Comparison of ENCODE assay signal across 8 cellular contexts in the genomic region with DNA sequence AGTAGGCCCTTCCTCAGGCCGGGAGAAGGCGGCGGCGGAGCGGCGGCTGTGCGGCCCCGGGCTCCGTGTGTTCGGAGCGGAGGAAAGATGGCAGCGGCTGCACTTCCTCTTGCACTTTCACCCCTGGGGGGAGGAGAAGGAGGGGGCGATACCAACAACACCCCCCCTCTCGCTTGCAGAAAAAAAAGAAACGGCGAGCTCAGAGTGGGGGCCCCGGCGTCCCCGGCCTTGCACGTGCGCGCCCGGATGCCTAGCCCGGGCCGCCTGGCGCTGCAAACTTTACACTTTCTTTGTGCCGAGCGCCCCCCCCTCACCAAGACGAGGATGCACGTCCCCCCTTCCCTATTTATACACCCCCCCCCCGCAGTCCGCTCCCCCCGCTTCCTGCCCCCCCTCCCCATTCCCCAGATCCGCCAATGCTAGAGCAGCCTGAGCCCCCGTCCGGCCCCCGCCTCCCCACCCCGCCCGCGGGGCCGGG. TPM values are rescaled to one million over a fixed set of nuclear protein-coding genes. Genes with fewer than 3 reads are reported as not detected.
A peak's percentile ranks its signal among the peaks of the same experiment; 100 is the strongest.
DNase-seq lines count a peak whose midpoint lies in the region; ATAC-seq and TF ChIP-seq lines count a peak whose summit lies in the region.

A gene with protein sequence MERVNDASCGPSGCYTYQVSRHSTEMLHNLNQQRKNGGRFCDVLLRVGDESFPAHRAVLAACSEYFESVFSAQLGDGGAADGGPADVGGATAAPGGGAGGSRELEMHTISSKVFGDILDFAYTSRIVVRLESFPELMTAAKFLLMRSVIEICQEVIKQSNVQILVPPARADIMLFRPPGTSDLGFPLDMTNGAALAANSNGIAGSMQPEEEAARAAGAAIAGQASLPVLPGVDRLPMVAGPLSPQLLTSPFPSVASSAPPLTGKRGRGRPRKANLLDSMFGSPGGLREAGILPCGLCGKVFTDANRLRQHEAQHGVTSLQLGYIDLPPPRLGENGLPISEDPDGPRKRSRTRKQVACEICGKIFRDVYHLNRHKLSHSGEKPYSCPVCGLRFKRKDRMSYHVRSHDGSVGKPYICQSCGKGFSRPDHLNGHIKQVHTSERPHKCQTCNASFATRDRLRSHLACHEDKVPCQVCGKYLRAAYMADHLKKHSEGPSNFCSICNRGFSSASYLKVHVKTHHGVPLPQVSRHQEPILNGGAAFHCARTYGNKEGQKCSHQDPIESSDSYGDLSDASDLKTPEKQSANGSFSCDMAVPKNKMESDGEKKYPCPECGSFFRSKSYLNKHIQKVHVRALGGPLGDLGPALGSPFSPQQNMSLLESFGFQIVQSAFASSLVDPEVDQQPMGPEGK (minus strand): TSS at position 92 of the 478 bp plus-strand sequence. CDS start 744 bp downstream, outside the sequence.

- peak within 1 kb of the TSS; percentile 99 for H4K12ac ChIP-seq in trophoblast cell (ENCODE audit: low read depth, low read length)

- H2AK5ac ChIP-seq in trophoblast cell (ENCODE audit: low read length) = peak within 1 kb of the TSS; percentile 80

- peaks cover 41% of the 10 kb centered on the region for H3K4me1 Mint-ChIP-seq in activated naive CD8-positive, alpha-beta T cell treated with anti-CD3 and anti-CD28 coated beads, Interleukin-2, amount 10 ng/mL, durations not matched to agents 7 days and 5 days
- peaks cover 43% of the 10 kb centered on the region for H3K4me1 Mint-ChIP-seq in type B pancreatic cell (ENCODE audit: unreplicated experiment)

- peak within 1 kb of the TSS; percentile 91 for H3K4ac ChIP-seq in trophoblast cell (ENCODE audit: low read depth, low read length)

- H3K79me1 ChIP-seq in trophoblast cell (ENCODE audit: low read length) = peaks cover 39% of the 10 kb centered on the region

- H3K23ac ChIP-seq in trophoblast cell (ENCODE audit: low read length) = peak within 1 kb of the TSS; percentile 17

- H3K18ac ChIP-seq in trophoblast cell (ENCODE audit: low read length) = peak within 1 kb of the TSS; percentile 95

- H3K4me1 ChIP-seq in SJSA1 (replicated peaks) (peaks cover 39% of the 10 kb centered on the region), cardiac muscle cell (ENCODE audit: low read depth) (peaks cover 22% of the 10 kb centered on the region), trophoblast cell (ENCODE audit: control insufficient read depth in 1 of 2, insufficient read depth in 2 of 2, low read length in 2 of 2) (peaks cover 27 to 37% of the 10 kb centered on the region in 2 experiments)

- H3K27ac ChIP-seq in SJSA1 (peak within 1 kb of the TSS; percentile 57), cardiac muscle cell (peak within 1 kb of the TSS; percentile 82), trophoblast cell (ENCODE audit: low read depth, low read length) (peak within 1 kb of the TSS; percentile 98)

- no peaks in the 10 kb centered on the region for H3K9me3 ChIP-seq in SJSA1 (replicated peaks)
- no peaks in the 10 kb centered on the region for H3K9me3 ChIP-seq in cardiac muscle cell (ENCODE audit: low read depth)
- no peaks in the 10 kb centered on the region for H3K9me3 ChIP-seq in trophoblast cell (ENCODE audit: insufficient read depth, low read depth, low read length)

- no CpG with 5 or more reads among the region's 41 CpGs for WGBS in trophoblast cell (ENCODE audit: extremely low coverage, insufficient coverage, insufficient read length)

- H3K36me3 ChIP-seq in SJSA1 (peaks cover 38% of the 10 kb centered on the region), cardiac muscle cell (peaks cover 1% of the 10 kb centered on the region), trophoblast cell (ENCODE audit: control insufficient read depth in 1 of 2, insufficient read depth in 2 of 2, low read length in 2 of 2) (peaks cover 25 to 28% of the 10 kb centered on the region in 2 experiments)

- peak within 1 kb of the TSS; percentile 95 for H2BK120ac ChIP-seq in trophoblast cell (ENCODE audit: insufficient read depth, low read length, poor library complexity)

- H3K9ac ChIP-seq in trophoblast cell (ENCODE audit: low read length) = peak within 1 kb of the TSS; percentile 96

- peak; percentile 12 for ATAC-seq in GM19452 (IDR thresholded peaks at IDR 0.05; ENCODE audit: unreplicated experiment)
- peak; percentile 52 for ATAC-seq in activated naive CD8-positive, alpha-beta T cell treated with anti-CD3 and anti-CD28 coated beads, Interleukin-2, amount 10 ng/mL, durations not matched to agents 7 days and 5 days (ENCODE audit: low read depth)

- H3K4me2 ChIP-seq in trophoblast cell (ENCODE audit: low read length) = peak within 1 kb of the TSS; percentile 95

- peaks cover 14% of the 10 kb centered on the region for H3K36me3 Mint-ChIP-seq in activated naive CD8-positive, alpha-beta T cell treated with anti-CD3 and anti-CD28 coated beads, Interleukin-2, amount 10 ng/mL, durations not matched to agents 7 days and 5 days
- H3K36me3 Mint-ChIP-seq in type B pancreatic cell = peaks cover 11% of the 10 kb centered on the region

- H2AFZ ChIP-seq in trophoblast cell (ENCODE audit: insufficient read depth, low read length, poor library complexity) = peak within 1 kb of the TSS; percentile 92

- no peaks in the 10 kb centered on the region for H3K27me3 Mint-ChIP-seq in activated naive CD8-positive, alpha-beta T cell treated with anti-CD3 and anti-CD28 coated beads, Interleukin-2, amount 10 ng/mL, durations not matched to agents 7 days and 5 days
- no peaks in the 10 kb centered on the region for H3K27me3 Mint-ChIP-seq in type B pancreatic cell

- TF ChIP-seq CTCF in cardiac muscle cell (IDR thresholded peaks at IDR 0.05; ENCODE audit: low read depth, low read length) = no peak
- TF ChIP-seq CTCF in type B pancreatic cell (conservative IDR thresholded peaks at IDR 0.05) = no peak

- POLR2A ChIA-PET in activated naive CD8-positive, alpha-beta T cell treated with anti-CD3 and anti-CD28 coated beads, Interleukin-2, amount 10 ng/mL, durations not matched to agents 7 days and 5 days (lab: Charles Lee) = interaction anchor here (0.6 to 2.2 kb wide), 17 partner anchors 9 to 406 kb away, joined by 3 to 44 read pairs (median 6); partner anchors contain the start of genes DRG1, LIMK2, MORC2 and PIK3IP1

- H4K8ac ChIP-seq in trophoblast cell (ENCODE audit: low read depth, low read length) = peak within 1 kb of the TSS; percentile 97

- H3K79me2 ChIP-seq in trophoblast cell (ENCODE audit: control insufficient read depth, insufficient read depth, low read length, poor library complexity) = peaks cover 33% of the 10 kb centered on the region

- H3K27me3 ChIP-seq in SJSA1 (replicated peaks) = no peaks in the 10 kb centered on the region
- H3K27me3 ChIP-seq in cardiac muscle cell = no peaks in the 10 kb centered on the region
- H3K27me3 ChIP-seq in trophoblast cell (ENCODE audit: insufficient read depth, low read length) = no peaks in the 10 kb centered on the region

- H2BK5ac ChIP-seq in trophoblast cell (ENCODE audit: low read depth, low read length, poor library complexity) = peak within 1 kb of the TSS; percentile 96

- H2BK12ac ChIP-seq in trophoblast cell (ENCODE audit: low read length) = peak within 1 kb of the TSS; percentile 56

- peak within 1 kb of the TSS; percentile 99 for H4K91ac ChIP-seq in trophoblast cell (ENCODE audit: low read depth, low read length)

- peak within 1 kb of the TSS; percentile 99 for H3K14ac ChIP-seq in trophoblast cell (ENCODE audit: low read length)

- H3K4me3 ChIP-seq in SJSA1 = peak within 1 kb of the TSS; percentile 71
- peak within 1 kb of the TSS; percentile 60 for H3K4me3 ChIP-seq in cardiac muscle cell
- peak within 1 kb of the TSS; percentile 91 for H3K4me3 ChIP-seq in trophoblast cell (ENCODE audit: low read depth, low read length)

- H3K9me3 Mint-ChIP-seq in activated naive CD8-positive, alpha-beta T cell treated with anti-CD3 and anti-CD28 coated beads, Interleukin-2, amount 10 ng/mL, durations not matched to agents 7 days and 5 days = no peaks in the 10 kb centered on the region
- H3K9me3 Mint-ChIP-seq in type B pancreatic cell = no peaks in the 10 kb centered on the region

- peak within 1 kb of the TSS; percentile 86 for H3K4me3 Mint-ChIP-seq in activated naive CD8-positive, alpha-beta T cell treated with anti-CD3 and anti-CD28 coated beads, Interleukin-2, amount 10 ng/mL, durations not matched to agents 7 days and 5 days
- H3K4me3 Mint-ChIP-seq in type B pancreatic cell = peak within 1 kb of the TSS; percentile 93

- DNase-seq in CD1c-positive myeloid dendritic cell (ENCODE audit: extremely low spot score) (peak; percentile 80), KG1 (lab: John Stamatoyannopoulos, UW) (peak; percentile 62), SJSA1 (ENCODE audit: low read depth in 1 of 2, low spot score in 2 of 2) (peak; percentile 75 to 86), cardiac muscle cell (ENCODE audit: low read depth in 1 of 2, low spot score in 1 of 2) (peak; percentile 83 to 87), trophoblast cell (peak; percentile 17 to 49), type B pancreatic cell (ENCODE audit: extremely low spot score, unreplicated experiment) (peak; percentile 79)
- no peak for DNase-seq in activated naive CD8-positive, alpha-beta T cell treated with anti-CD3 and anti-CD28 coated beads, Interleukin-2, amount 10 ng/mL, durations not matched to agents 7 days and 5 days

- H3K27ac Mint-ChIP-seq in activated naive CD8-positive, alpha-beta T cell treated with anti-CD3 and anti-CD28 coated beads, Interleukin-2, amount 10 ng/mL, durations not matched to agents 7 days and 5 days = peak within 1 kb of the TSS; percentile 91
- peak within 1 kb of the TSS; percentile 93 for H3K27ac Mint-ChIP-seq in type B pancreatic cell

RNA-seq across cellular contexts. Expression of the gene that starts here (rescaled TPM):
- 14.7 and 14.9 TPM in 2 replicates for total RNA-seq in SJSA1 (2014; rRNA removed; shearing (Covaris generic))
- 10 to 100 TPM; 36.2 to 37.2 TPM for total RNA-seq in activated naive CD8-positive, alpha-beta T cell treated with anti-CD3 and anti-CD28 coated beads, Interleukin-2, amount 10 ng/mL, durations not matched to agents 7 days and 5 days
- total RNA-seq in cardiac muscle cell (29.6 and 46.4 TPM in 2 replicates), type B pancreatic cell (ENCODE audit: low replicate concordance) (40.9 and 57.8 TPM in 2 replicates)
- 24.8 and 35.5 TPM in 2 replicates for polyA plus RNA-seq in cardiac muscle cell
- 19.9 and 20.7 TPM in 2 replicates for polyA plus RNA-seq in trophoblast cell (2013)
